In the genomic region with DNA sequence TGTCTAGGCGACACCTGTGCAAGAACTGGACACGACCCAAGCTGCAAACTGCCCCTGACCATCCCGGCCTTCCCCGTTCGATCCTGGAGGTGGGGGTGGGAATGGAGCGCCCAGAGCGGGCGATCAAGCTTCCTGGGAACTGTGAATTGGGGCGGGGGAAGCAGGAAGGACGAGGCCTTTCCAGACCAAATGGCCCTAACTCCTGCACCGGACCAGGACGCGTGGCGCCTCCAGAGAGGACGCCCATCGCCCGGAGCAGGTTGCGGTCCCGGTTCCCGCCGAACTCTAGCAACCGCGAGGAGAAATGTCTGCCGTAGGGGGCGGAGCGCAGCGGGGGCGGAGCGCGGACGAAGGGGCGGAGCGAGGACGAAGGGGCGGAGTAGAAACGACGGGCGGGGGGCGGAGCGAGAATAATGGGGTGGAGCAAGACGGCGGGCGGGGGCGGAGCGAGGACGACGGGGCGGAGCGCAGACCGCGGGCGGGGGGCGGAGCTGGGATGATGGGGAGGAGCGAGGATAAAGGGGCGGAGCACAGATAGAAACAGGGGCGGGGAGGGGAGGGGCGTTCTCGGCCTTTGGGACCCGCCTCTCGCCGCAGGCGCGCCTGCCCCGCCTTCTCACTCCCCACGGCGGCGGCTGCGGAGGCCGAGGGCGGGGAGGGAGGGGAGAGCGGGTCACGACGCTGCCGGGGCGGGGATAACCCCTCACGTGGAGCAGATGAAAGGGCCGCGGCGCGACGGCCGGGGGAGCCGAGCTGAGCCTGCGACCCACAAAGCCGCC, we compare ENCODE assay signal across 8 cellular contexts. TPM values are rescaled to one million over a fixed set of nuclear protein-coding genes. Genes with fewer than 3 reads are reported as not detected.
DNase-seq lines count a peak whose midpoint lies in the region; TF ChIP-seq lines count a peak whose summit lies in the region.

A gene (plus strand): TSS at position 695 of the 779 bp plus-strand sequence. CDS start 195 bp downstream, outside the sequence.

- WGBS in thymus, result 2% methylated on average over 85 of the region's 85 CpGs

- DNase-seq in Calu3 (peak; percentile 91), HCEC 1CT (peak; percentile 93), NCI-H128 (lab: John Stamatoyannopoulos, UW; ENCODE audit: unreplicated experiment) (peak; percentile 63), T-helper 1 cell (peak; percentile 79 to 93 (median 90)), amniotic epithelial cell (ENCODE audit: low read depth) (peak; percentile 90), cardiac septum (ENCODE audit: low spot score) (peak; percentile 97)

- H3K4me1 Mint-ChIP-seq in Calu3 (ENCODE audit: low read depth, unreplicated experiment), result peaks cover 24% of the 10 kb centered on the region

- no peaks in the 10 kb centered on the region for H3K27me3 Mint-ChIP-seq in Calu3 (ENCODE audit: unreplicated experiment)

- peak within 1 kb of the TSS; percentile 84 for H3K4me3 Mint-ChIP-seq in Calu3 (ENCODE audit: low read depth, unreplicated experiment)

- TF ChIP-seq CTCF in Calu3 (IDR thresholded peaks at IDR 0.05; ENCODE audit: unreplicated experiment) (no peak), parathyroid adenoma (IDR thresholded peaks at IDR 0.05) (no peak)

- peak within 1 kb of the TSS; percentile 88 for H3K4me2 ChIP-seq in parathyroid adenoma (ENCODE audit: low read length)

- BruUV-seq in Calu3 (replicated peaks; lab: Mats Ljungman, UMichigan), result no TSS peak

- no peaks in the 10 kb centered on the region for H3K4me1 ChIP-seq in parathyroid adenoma
- peaks cover 7% of the 10 kb centered on the region for H3K4me1 ChIP-seq in thymus (ENCODE audit: control insufficient read depth, insufficient read depth, low read length)

- H3K27me3 ChIP-seq in parathyroid adenoma (ENCODE audit: control insufficient read depth, insufficient read depth, low read length) (no peaks in the 10 kb centered on the region), thymus (ENCODE audit: control insufficient read depth, insufficient read depth) (peaks cover 17% of the 10 kb centered on the region)

- intact Hi-C loops in Calu3 (cut with micrococcal nuclease; ENCODE audit: unreplicated experiment) (no loop called here), cardiac septum (cut with DNase I) (loop anchor here (10.0 kb wide), 1 partner anchor 152 kb away; no protein-coding TSS in a partner anchor)

- no peaks in the 10 kb centered on the region for H3K9me3 ChIP-seq in parathyroid adenoma (ENCODE audit: control insufficient read depth, low read length)
- peaks cover 1% of the 10 kb centered on the region for H3K9me3 ChIP-seq in thymus (ENCODE audit: control insufficient read depth)

- H3K9me3 Mint-ChIP-seq in Calu3 (ENCODE audit: low read depth, unreplicated experiment), result no peaks in the 10 kb centered on the region

- peak within 1 kb of the TSS; percentile 1 for H3K27ac ChIP-seq in parathyroid adenoma
- peak within 1 kb of the TSS; percentile 46 for H3K27ac ChIP-seq in thymus (ENCODE audit: low read depth)

- H3K79me2 ChIP-seq in parathyroid adenoma, result no peaks in the 10 kb centered on the region

- no peak within 1 kb of the TSS for H3K9ac ChIP-seq in parathyroid adenoma

- peaks cover 29% of the 10 kb centered on the region for H3K36me3 Mint-ChIP-seq in Calu3 (ENCODE audit: insufficient read depth, unreplicated experiment)

- CTCF ChIA-PET in Calu3 (lab: Charles Lee), result interaction anchor here (0.7 to 3.2 kb wide), 9 partner anchors 24 to 362 kb away, joined by 3 to 22 read pairs (median 4); a partner anchor contains a TSS

- no peaks in the 10 kb centered on the region for H3K36me3 ChIP-seq in parathyroid adenoma (ENCODE audit: control insufficient read depth, insufficient read depth, low read length)
- no peaks in the 10 kb centered on the region for H3K36me3 ChIP-seq in thymus (ENCODE audit: control insufficient read depth, insufficient read depth)

- H2AFZ ChIP-seq in parathyroid adenoma, result peak within 1 kb of the TSS; percentile 87

- peak within 1 kb of the TSS; percentile 41 for H3K27ac Mint-ChIP-seq in Calu3 (ENCODE audit: unreplicated experiment)

- H3K4me3 ChIP-seq in parathyroid adenoma (ENCODE audit: low read depth, low read length), result peak within 1 kb of the TSS; percentile 70
- H3K4me3 ChIP-seq in thymus (ENCODE audit: low read length), result peak within 1 kb of the TSS; percentile 60

RNA-seq across cellular contexts. Expression of the gene that starts here (rescaled TPM):
- total RNA-seq in Calu3 (2022) (23.7 and 24.5 TPM in 2 replicates), cardiac septum (4.8 TPM)
- 1.1 TPM for polyA plus RNA-seq in thymus

Comparison
In these comparisons a context has a peak if more than half of its experiments do, and no peak if none do; other contexts are left out.
1. Peak in every context shown above with its lines: DNase-seq, H3K4me3 ChIP-seq and H3K27ac ChIP-seq.